In the genomic region with DNA sequence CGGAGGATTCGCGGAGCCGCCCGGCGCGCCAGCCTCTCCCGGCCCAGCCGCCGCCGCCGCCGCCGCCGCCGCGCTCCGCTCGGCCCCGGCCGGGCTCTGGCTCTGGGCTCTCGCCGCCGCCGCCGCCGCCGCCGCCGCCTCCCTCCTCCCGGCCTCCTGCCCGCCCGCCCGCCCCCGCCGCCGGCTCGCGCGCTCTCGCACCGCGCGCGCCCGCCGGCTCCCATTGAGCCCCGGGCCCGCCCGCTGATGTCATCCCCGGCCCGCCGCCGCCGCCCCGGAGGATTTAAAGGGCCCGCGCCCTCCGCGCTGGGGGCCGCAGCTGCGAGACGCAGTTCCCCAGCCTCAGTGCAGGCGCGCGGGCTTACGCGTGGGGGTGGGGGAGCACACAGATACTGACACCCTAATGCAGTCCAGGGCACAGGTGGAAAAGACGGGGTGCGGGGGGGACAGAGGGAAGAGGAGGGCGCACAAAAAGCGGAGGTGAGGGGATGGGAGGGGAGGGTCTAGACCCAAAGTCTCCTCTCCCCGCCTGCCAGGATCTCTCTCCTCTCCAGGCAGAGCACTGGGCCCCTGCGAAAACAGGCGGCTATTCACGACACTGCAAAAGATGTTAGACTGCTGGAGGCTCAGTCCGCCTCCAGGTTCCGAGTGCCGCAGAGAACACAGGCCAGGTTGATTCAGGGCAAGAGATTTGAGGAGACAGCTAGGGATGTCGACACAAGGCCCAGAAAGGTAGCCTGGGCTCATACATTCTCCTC, we compare ENCODE assay signal across 8 cellular contexts. TPM values are rescaled to one million over a fixed set of nuclear protein-coding genes. Genes with fewer than 3 reads are reported as not detected.
DNase-seq lines count a peak whose midpoint lies in the region; ATAC-seq and TF ChIP-seq lines count a peak whose summit lies in the region.

CSNK1E (minus strand) TSS at position 197 of the 758 bp plus-strand sequence. CDS start 3,276 bp downstream, outside the sequence.

- peak within 1 kb of the TSS; percentile 89 for H3K9ac ChIP-seq in iPS-18a (ENCODE audit: low read length)

- peak within 1 kb of the TSS; percentile 93 for H3K4me3 Mint-ChIP-seq in MCF 10A (ENCODE audit: unreplicated experiment)

- POLR2A ChIA-PET in MCF 10A (lab: Yijun Ruan, JAX): interaction anchor here (0.6 to 10.0 kb wide), 24 partner anchors 8 to 260 kb away, joined by 3 to 146 read pairs (median 6); partner anchors contain the start of genes PICK1, PLA2G6 and TMEM184B

- peaks cover 14% of the 10 kb centered on the region for H3K36me3 ChIP-seq in iPS-18a (ENCODE audit: control insufficient read depth, low read depth, low read length)

- H3K4me1 Mint-ChIP-seq in MCF 10A (ENCODE audit: insufficient read depth, unreplicated experiment): peaks cover 39% of the 10 kb centered on the region

- CTCF ChIA-PET in MCF 10A (lab: Yijun Ruan, JAX): interaction anchor here (0.7 to 0.8 kb wide), 3 partner anchors 9 to 12 kb away, joined by 3 to 5 read pairs (median 4); no protein-coding TSS in a partner anchor

- H3K27ac ChIP-seq in VCaP (peak within 1 kb of the TSS; percentile 94), iPS-18a (ENCODE audit: low read length) (peak within 1 kb of the TSS; percentile 74)

- no peaks in the 10 kb centered on the region for H3K27me3 ChIP-seq in iPS-18a (ENCODE audit: control insufficient read depth, insufficient read depth, low read length)

- H3K9me3 ChIP-seq in iPS-18a (ENCODE audit: control insufficient read depth, low read depth, low read length): no peaks in the 10 kb centered on the region

- no TSS peak for BruUV-seq in MCF 10A (replicated peaks; lab: Mats Ljungman, UMichigan)

- no peaks in the 10 kb centered on the region for H3K27me3 Mint-ChIP-seq in MCF 10A (ENCODE audit: insufficient read depth, unreplicated experiment)

- no peak for TF ChIP-seq CTCF in VCaP (conservative IDR thresholded peaks at IDR 0.05)
- no peak for TF ChIP-seq CTCF in MCF 10A (IDR thresholded peaks at IDR 0.05; ENCODE audit: unreplicated experiment)

- DNase-seq in NCI-H524 (lab: John Stamatoyannopoulos, UW) (peak; percentile 45 to 62), NCI-H524 treated with DMSO at 0.1 percent for 48 hours (lab: John Stamatoyannopoulos, UW) (no peak), LHCN-M2 (ENCODE audit: low read depth) (peak; percentile 55), MCF 10A (ENCODE audit: unreplicated experiment) (peak; percentile 69), skeletal muscle cell (ENCODE audit: low read depth) (no peak)

- peak within 1 kb of the TSS; percentile 92 for H3K4me3 ChIP-seq in iPS-18a (ENCODE audit: low read length)
- peak within 1 kb of the TSS; percentile 63 for H3K4me3 ChIP-seq in skeletal muscle cell (ENCODE audit: low read depth, low read length)

- peak within 1 kb of the TSS; percentile 93 for H3K27ac Mint-ChIP-seq in MCF 10A (ENCODE audit: low read depth, unreplicated experiment)

- no peaks in the 10 kb centered on the region for H3K9me3 Mint-ChIP-seq in MCF 10A (ENCODE audit: unreplicated experiment)

- H3K4me1 ChIP-seq in iPS-18a (ENCODE audit: control insufficient read depth, low read depth, low read length): peaks cover 50% of the 10 kb centered on the region

- H3K36me3 Mint-ChIP-seq in MCF 10A (ENCODE audit: insufficient read depth, unreplicated experiment): peaks cover 26% of the 10 kb centered on the region

- ATAC-seq in HG03196 (IDR thresholded peaks at IDR 0.05; ENCODE audit: unreplicated experiment): no peak

- intact Hi-C loops in MCF 10A (cut with micrococcal nuclease): loop anchor here (5.0 kb wide), 1 partner anchor 75 kb away; no protein-coding TSS in a partner anchor

RNA-seq across cellular contexts. Expression of gene CSNK1E, which starts in this region (rescaled TPM):
- total RNA-seq in LHCN-M2 (2014; rRNA removed) (121 and 134 TPM in 2 replicates), MCF 10A (2022) (354 and 425 TPM in 2 replicates)
- polyA plus RNA-seq in LHCN-M2 (2012): 120 TPM

Comparison
In these comparisons a context has a peak if more than half of its experiments do, and no peak if none do; other contexts are left out.
1. DNase-seq: peak in NCI-H524 (2 of 2), LHCN-M2 (single experiment) and MCF 10A (single experiment); none in NCI-H524 treated with DMSO at 0.1 percent for 48 hours (single experiment) and skeletal muscle cell (single experiment).